In genomic region chr12:8146416-8146771, GRCh38 we compare ENCODE assay signal across 1 cellular context.
TF ChIP-seq lines count a peak whose summit lies in the region.

No MANE protein-coding gene starts in this region.

TF ChIP-seq in HepG2, 621 proteins besides CTCF, POLR2A, EP300 and RAD21 (continued from another document):
- no peak for TF ChIP-seq BHLHE40 (IDR thresholded peaks at IDR 0.05; ENCODE audit: low read length)
- no peak for TF ChIP-seq ZNF556 (CRISPR knock-in tag; IDR thresholded peaks at IDR 0.05; ENCODE audit: borderline replicate concordance)
- no peak for TF ChIP-seq CCAR2 (optimal IDR thresholded peaks at IDR 0.05; ENCODE audit: low read depth, low read length)
- TF ChIP-seq ZNF7 (CRISPR knock-in tag; IDR thresholded peaks at IDR 0.05): no peak
- no peak for TF ChIP-seq ZBTB49 (CRISPR knock-in tag; IDR thresholded peaks at IDR 0.05; ENCODE audit: borderline replicate concordance)
- TF ChIP-seq ZNF770 (CRISPR knock-in tag; IDR thresholded peaks at IDR 0.05): no peak
- no peak for TF ChIP-seq ZNF788 (CRISPR knock-in tag; IDR thresholded peaks at IDR 0.05; ENCODE audit: borderline replicate concordance)
- no peak for TF ChIP-seq ZMYM2 (CRISPR knock-in tag; IDR thresholded peaks at IDR 0.05)
- TF ChIP-seq KLF13 (CRISPR knock-in tag; IDR thresholded peaks at IDR 0.05): no peak
- TF ChIP-seq SAP130 (CRISPR knock-in tag; IDR thresholded peaks at IDR 0.05; ENCODE audit: low read depth): no peak
- TF ChIP-seq TAF15 (IDR thresholded peaks at IDR 0.05; ENCODE audit: low read depth, low read length, poor library complexity, severe bottlenecking): no peak
- no peak for TF ChIP-seq SKI (IDR thresholded peaks at IDR 0.05; ENCODE audit: partially characterized antibody)
- TF ChIP-seq MXD3 (CRISPR knock-in tag; IDR thresholded peaks at IDR 0.05): no peak
- TF ChIP-seq RFX3 (CRISPR knock-in tag; IDR thresholded peaks at IDR 0.05): no peak
- no peak for TF ChIP-seq ZNF530 (CRISPR knock-in tag; IDR thresholded peaks at IDR 0.05; ENCODE audit: low read depth)
- TF ChIP-seq RBFOX2 (IDR thresholded peaks at IDR 0.05; ENCODE audit: low read depth, low read length): no peak
